In the genomic region with DNA sequence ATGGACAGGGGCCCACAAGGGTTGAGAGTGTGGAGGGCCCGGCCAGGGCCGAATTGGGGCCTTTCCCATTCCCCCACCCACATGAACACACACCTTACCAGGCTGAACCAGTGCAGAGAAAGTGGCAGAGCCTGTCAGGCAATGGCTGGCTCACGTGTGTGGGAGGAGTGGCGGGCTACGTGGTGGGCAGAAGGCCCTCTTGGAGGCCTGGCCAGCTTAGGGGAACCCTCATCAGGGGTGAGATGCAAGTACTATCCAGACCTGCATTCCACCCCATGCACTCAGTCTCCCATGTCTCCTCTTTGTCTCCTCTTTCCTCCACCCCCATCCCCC, we compare ENCODE assay signal across 8 cellular contexts. TPM values are rescaled to one million over a fixed set of nuclear protein-coding genes. Genes with fewer than 3 reads are reported as not detected.
DNase-seq lines count a peak whose midpoint lies in the region; ATAC-seq and TF ChIP-seq lines count a peak whose summit lies in the region.

No MANE protein-coding gene starts in this region.

- no peaks in the 10 kb centered on the region for H3K36me3 Mint-ChIP-seq in activated CD4-positive, alpha-beta T cell treated with anti-CD3 and anti-CD28 coated beads, Interleukin-2, amount 10 ng/mL, durations not matched to agents 24 days and 14 days (ENCODE audit: low read depth)
- no peaks in the 10 kb centered on the region for H3K36me3 Mint-ChIP-seq in naive thymus-derived CD8-positive, alpha-beta T cell

- no peak overlapping the region for H3K27ac Mint-ChIP-seq in activated CD4-positive, alpha-beta T cell treated with anti-CD3 and anti-CD28 coated beads, Interleukin-2, amount 10 ng/mL, durations not matched to agents 24 days and 14 days
- H3K27ac Mint-ChIP-seq in naive thymus-derived CD8-positive, alpha-beta T cell = peak overlapping the region in 8 of 10 donors; percentile 31 to 91 (median 81)

- H3K9me3 ChIP-seq in RWPE2 (ENCODE audit: severe bottlenecking) = no peaks in the 10 kb centered on the region

- POLR2A ChIA-PET in naive thymus-derived CD8-positive, alpha-beta T cell (lab: Charles Lee) = no interaction called here

- H3K36me3 ChIP-seq in RWPE2 (ENCODE audit: low read depth) = peaks cover 13% of the 10 kb centered on the region

- no peak for DNase-seq in activated CD4-positive, alpha-beta T cell treated with anti-CD3 and anti-CD28 coated beads, Interleukin-2, amount 10 ng/mL, durations not matched to agents 24 days and 14 days
- no peak for DNase-seq in activated CD4-positive, alpha-beta T cell treated with anti-CD3 and anti-CD28 coated beads, Interleukin-2, amount 50 U/mL, for 4 hours
- no peak for DNase-seq in RWPE2 (ENCODE audit: low spot score)
- DNase-seq in epithelial cell of esophagus (ENCODE audit: low read depth) = peak; percentile 20
- DNase-seq in naive thymus-derived CD8-positive, alpha-beta T cell = no peak
- DNase-seq in activated effector memory CD4-positive, alpha-beta T cell treated with anti-CD3 and anti-CD28 coated beads, Interleukin-2, amount 50 U/mL, for 16 hours = no peak

- intact Hi-C loops in activated CD4-positive, alpha-beta T cell treated with anti-CD3 and anti-CD28 coated beads, Interleukin-2, amount 10 ng/mL, durations not matched to agents 24 days and 14 days (cut with micrococcal nuclease) = loop anchor here (5.0 kb wide), 1 partner anchor 41 kb away; a partner anchor contains a TSS

- TF ChIP-seq CTCF in RWPE2 (IDR thresholded peaks at IDR 0.05; ENCODE audit: poor library complexity, severe bottlenecking) (no peak), epithelial cell of esophagus (IDR thresholded peaks at IDR 0.05; ENCODE audit: insufficient read depth, low read depth, low read length, missing control alignments) (no peak)

- no peaks in the 10 kb centered on the region for H3K4me1 ChIP-seq in RWPE2 (ENCODE audit: insufficient read depth, poor library complexity, severe bottlenecking)

- H3K27ac ChIP-seq in RWPE2 (ENCODE audit: poor library complexity, severe bottlenecking) = peak overlapping the region; percentile 55

- peak overlapping the region; percentile 83 for H3K4me3 Mint-ChIP-seq in activated CD4-positive, alpha-beta T cell treated with anti-CD3 and anti-CD28 coated beads, Interleukin-2, amount 10 ng/mL, durations not matched to agents 24 days and 14 days
- peak overlapping the region; percentile 85 to 94 (median 89) for H3K4me3 Mint-ChIP-seq in naive thymus-derived CD8-positive, alpha-beta T cell

- H3K4me1 Mint-ChIP-seq in activated CD4-positive, alpha-beta T cell treated with anti-CD3 and anti-CD28 coated beads, Interleukin-2, amount 10 ng/mL, durations not matched to agents 24 days and 14 days = peaks cover 2% of the 10 kb centered on the region
- peaks cover 9 to 25% (median 13%) of the 10 kb centered on the region in 4 donors for H3K4me1 Mint-ChIP-seq in naive thymus-derived CD8-positive, alpha-beta T cell

- no peaks in the 10 kb centered on the region for H3K9me3 Mint-ChIP-seq in activated CD4-positive, alpha-beta T cell treated with anti-CD3 and anti-CD28 coated beads, Interleukin-2, amount 10 ng/mL, durations not matched to agents 24 days and 14 days
- H3K9me3 Mint-ChIP-seq in naive thymus-derived CD8-positive, alpha-beta T cell = peaks cover 0 to 4% (median 0%) of the 10 kb centered on the region in 9 donors

- no peaks in the 10 kb centered on the region for H3K27me3 ChIP-seq in RWPE2 (ENCODE audit: insufficient read depth, poor library complexity, severe bottlenecking)

- H3K4me3 ChIP-seq in RWPE2 (ENCODE audit: severe bottlenecking) (peak overlapping the region; percentile 52), epithelial cell of esophagus (ENCODE audit: low read length) (peak overlapping the region; percentile 68)

- peaks cover 12% of the 10 kb centered on the region for H3K27me3 Mint-ChIP-seq in activated CD4-positive, alpha-beta T cell treated with anti-CD3 and anti-CD28 coated beads, Interleukin-2, amount 10 ng/mL, durations not matched to agents 24 days and 14 days
- no peaks in the 10 kb centered on the region for H3K27me3 Mint-ChIP-seq in naive thymus-derived CD8-positive, alpha-beta T cell

- ATAC-seq in RWPE2 (ENCODE audit: low read depth) = peak; percentile 35; the same call in 2 of the 3 replicates
- ATAC-seq in naive thymus-derived CD8-positive, alpha-beta T cell = peak; percentile 14 to 18
- ATAC-seq in GM21381 (IDR thresholded peaks at IDR 0.05; ENCODE audit: unreplicated experiment) = no peak
- ATAC-seq in GM21423 (IDR thresholded peaks at IDR 0.05; ENCODE audit: unreplicated experiment) = no peak

RNA-seq across cellular contexts. Expression of a gene that starts 1.0 kb away (rescaled TPM):
- 3.7 and 4.4 TPM in 2 replicates for total RNA-seq in activated CD4-positive, alpha-beta T cell treated with anti-CD3 and anti-CD28 coated beads, Interleukin-2, amount 10 ng/mL, durations not matched to agents 24 days and 14 days
- 10 to 100 TPM; 15.9 to 17.2 TPM for total RNA-seq in naive thymus-derived CD8-positive, alpha-beta T cell
- polyA plus RNA-seq in naive thymus-derived CD8-positive, alpha-beta T cell = 10 to 100 TPM; 16.5 to 28.0 (median 20.8) TPM

RNA-seq across cellular contexts. Expression of a gene that starts 21.5 kb away (rescaled TPM):
- total RNA-seq in activated CD4-positive, alpha-beta T cell treated with anti-CD3 and anti-CD28 coated beads, Interleukin-2, amount 10 ng/mL, durations not matched to agents 24 days and 14 days = 0.37 and 0.59 TPM in 2 replicates
- total RNA-seq in naive thymus-derived CD8-positive, alpha-beta T cell = 1 to 10 TPM; 9.1 TPM
- polyA plus RNA-seq in naive thymus-derived CD8-positive, alpha-beta T cell = 10 to 100 TPM in 2 of 3 donors, 1 to 10 TPM in 1; 7.4 to 11.9 (median 10.2) TPM

RNA-seq across cellular contexts. Expression of a gene that starts 42.5 kb away (rescaled TPM):
- total RNA-seq in activated CD4-positive, alpha-beta T cell treated with anti-CD3 and anti-CD28 coated beads, Interleukin-2, amount 10 ng/mL, durations not matched to agents 24 days and 14 days = 3.2 and 3.8 TPM in 2 replicates
- total RNA-seq in naive thymus-derived CD8-positive, alpha-beta T cell = 10 to 100 TPM; 18.8 to 19.3 TPM
- polyA plus RNA-seq in naive thymus-derived CD8-positive, alpha-beta T cell = 10 to 100 TPM; 19.1 to 29.4 (median 28.4) TPM

Comparison
In these comparisons a context has a peak if more than half of its experiments do, and no peak if none do; other contexts are left out.
1. ATAC-seq: peak in RWPE2 (single experiment) and naive thymus-derived CD8-positive, alpha-beta T cell (2 of 2); none in GM21381 (single experiment) and GM21423 (single experiment).